Comparison of ENCODE assay signal across 8 cellular contexts in genomic region chr3:184748219-184749135, GRCh38. TPM values are rescaled to one million over a fixed set of nuclear protein-coding genes. Genes with fewer than 3 reads are reported as not detected.
DNase-seq lines count a peak whose midpoint lies in the region; ATAC-seq and TF ChIP-seq lines count a peak whose summit lies in the region.

No MANE protein-coding gene starts in this region.

- DNase-seq in CD1c-positive myeloid dendritic cell (ENCODE audit: extremely low spot score) (peak; percentile 80), NCI-H2196 treated with DMSO at 0.1 percent for 48 hours (lab: John Stamatoyannopoulos, UW; ENCODE audit: unreplicated experiment) (peak; percentile 35), chondrocyte (ENCODE audit: low spot score) (peak; percentile 12), pons (ENCODE audit: low spot score) (peak; percentile 73), ecto neural progenitor cell (ENCODE audit: low spot score) (no peak), foreskin melanocyte (no peak)
- no peak for DNase-seq in stimulated activated CD4-positive, alpha-beta T cell treated with anti-CD3 and anti-CD28 coated beads, Interleukin-15, amount 100 ng/mL, for 24 hours

- peak; percentile 67 for TF ChIP-seq CTCF in chondrocyte (IDR thresholded peaks at IDR 0.05)

- H3K36me3 Mint-ChIP-seq in chondrocyte (ENCODE audit: low read depth) = no peaks in the 10 kb centered on the region

- no peak overlapping the region for H3K27ac Mint-ChIP-seq in chondrocyte (ENCODE audit: unreplicated experiment)

- peaks cover 19% of the 10 kb centered on the region for H3K27me3 Mint-ChIP-seq in chondrocyte (ENCODE audit: low read depth)

- no peaks in the 10 kb centered on the region for H3K9me3 Mint-ChIP-seq in chondrocyte (ENCODE audit: low read depth)

- H3K4me1 Mint-ChIP-seq in chondrocyte (ENCODE audit: low read depth) = peaks cover 3% of the 10 kb centered on the region

- H3K4me3 Mint-ChIP-seq in chondrocyte (ENCODE audit: unreplicated experiment) = no peak overlapping the region

- peak; percentile 57 for ATAC-seq in GM19395 (IDR thresholded peaks at IDR 0.05; ENCODE audit: unreplicated experiment)

RNA-seq across cellular contexts. Expression of gene MAGEF1, which starts 36.6 kb away (rescaled TPM):
- total RNA-seq in chondrocyte = 35.0 to 37.8 TPM (median 36.1 TPM) in 3 replicates

Comparison
In these comparisons a context has a peak if more than half of its experiments do, and no peak if none do; other contexts are left out.
1. DNase-seq: peak in CD1c-positive myeloid dendritic cell (single experiment), NCI-H2196 treated with DMSO at 0.1 percent for 48 hours (single experiment), chondrocyte (single experiment) and pons (single experiment); none in ecto neural progenitor cell (single experiment), stimulated activated CD4-positive, alpha-beta T cell treated with anti-CD3 and anti-CD28 coated beads, Interleukin-15, amount 100 ng/mL, for 24 hours (single experiment) and foreskin melanocyte (single experiment).